In genomic region chr19:14843587-14843986, GRCh38 we compare ENCODE assay signal across 38 cellular contexts. TPM values are rescaled to one million over a fixed set of nuclear protein-coding genes. Genes with fewer than 3 reads are reported as not detected.
"Had no signal": no experiment of that assay in that cellular context is flagged by ENCODE, and none has a peak within 500 bp of the region (broad histone marks: within the 10 kb centered on the region; RNA-seq: fewer than 3 reads in every experiment).

No MANE protein-coding gene starts in this region.

- H3K4me1 Mint-ChIP-seq: activated B cell treated with CpG ODN at 0.5 μM for 24 hours; activated CD4-positive, alpha-beta memory T cell treated with anti-CD3 and anti-CD28 coated beads, Interleukin-2, amount 10 ng/mL, durations not matched to agents 7 days and 5 days; activated CD8-positive, alpha-beta memory T cell treated with anti-CD3 and anti-CD28 coated beads, Interleukin-2, amount 10 ng/mL, durations not matched to agents 7 days and 5 days; activated naive CD4-positive, alpha-beta T cell treated with anti-CD3 and anti-CD28 coated beads, Interleukin-2, amount 50 U/mL, for 24 hours; activated naive CD8-positive, alpha-beta T cell treated with anti-CD3 and anti-CD28 coated beads, Interleukin-2, amount 10 ng/mL, durations not matched to agents 7 days and 5 days; activated T-helper 17 cell treated with anti-CD3 and anti-CD28 coated beads, Interleukin-2, amount 50 U/mL, for 72 hours; T-cell; T-helper 17 cell had no signal

- H3K4me3 Mint-ChIP-seq: activated B cell treated with CpG ODN at 0.5 μM for 24 hours; activated CD4-positive, alpha-beta memory T cell treated with anti-CD3 and anti-CD28 coated beads, Interleukin-2, amount 10 ng/mL, durations not matched to agents 7 days and 5 days; activated CD8-positive, alpha-beta memory T cell treated with anti-CD3 and anti-CD28 coated beads, Interleukin-2, amount 10 ng/mL, durations not matched to agents 7 days and 5 days; activated naive CD4-positive, alpha-beta T cell treated with anti-CD3 and anti-CD28 coated beads, Interleukin-2, amount 50 U/mL, for 24 hours; activated naive CD8-positive, alpha-beta T cell treated with anti-CD3 and anti-CD28 coated beads, Interleukin-2, amount 10 ng/mL, durations not matched to agents 7 days and 5 days; activated T-cell treated with anti-CD3 and anti-CD28 coated beads, Interleukin-2, amount 50 U/mL, for 72 hours; activated T-helper 17 cell treated with anti-CD3 and anti-CD28 coated beads, Interleukin-2, amount 50 U/mL, for 72 hours; T-cell; T-helper 17 cell had no signal

- H3K36me3 Mint-ChIP-seq: activated CD8-positive, alpha-beta memory T cell treated with anti-CD3 and anti-CD28 coated beads, Interleukin-2, amount 10 ng/mL, durations not matched to agents 7 days and 5 days; activated naive CD4-positive, alpha-beta T cell treated with anti-CD3 and anti-CD28 coated beads, Interleukin-2, amount 50 U/mL, for 24 hours; activated naive CD8-positive, alpha-beta T cell treated with anti-CD3 and anti-CD28 coated beads, Interleukin-2, amount 10 ng/mL, durations not matched to agents 7 days and 5 days; T-cell had no signal

- H3K9me3 Mint-ChIP-seq: activated B cell treated with CpG ODN at 0.5 μM for 24 hours; activated CD4-positive, alpha-beta memory T cell treated with anti-CD3 and anti-CD28 coated beads, Interleukin-2, amount 10 ng/mL, durations not matched to agents 7 days and 5 days; activated naive CD4-positive, alpha-beta T cell treated with anti-CD3 and anti-CD28 coated beads, Interleukin-2, amount 50 U/mL, for 24 hours; activated naive CD8-positive, alpha-beta T cell treated with anti-CD3 and anti-CD28 coated beads, Interleukin-2, amount 10 ng/mL, durations not matched to agents 7 days and 5 days; activated T-cell treated with anti-CD3 and anti-CD28 coated beads, Interleukin-2, amount 50 U/mL, for 72 hours; activated T-helper 17 cell treated with anti-CD3 and anti-CD28 coated beads, Interleukin-2, amount 50 U/mL, for 72 hours had no signal

- H3K36me3 ChIP-seq: ascending aorta, cardiac muscle cell, MG63, Peyer's patch, SJSA1 had no signal

- H3K27ac ChIP-seq: ascending aorta, cardiac muscle cell, Peyer's patch, SJSA1, VCaP had no signal

- H3K27me3 ChIP-seq: ascending aorta, cardiac muscle cell, Peyer's patch had no signal

- H3K4me1 ChIP-seq: ascending aorta, Peyer's patch, SJSA1 had no signal

- H3K4me3 ChIP-seq: ascending aorta, cardiac muscle cell, MG63, Peyer's patch, SJSA1 had no signal

- ATAC-seq: activated CD8-positive, alpha-beta memory T cell treated with anti-CD3 and anti-CD28 coated beads, Interleukin-2, amount 10 ng/mL, durations not matched to agents 7 days and 5 days; activated T-cell treated with anti-CD3 and anti-CD28 coated beads, Interleukin-2, amount 50 U/mL, for 72 hours; activated T-helper 17 cell treated with anti-CD3 and anti-CD28 coated beads, Interleukin-2, amount 50 U/mL, for 72 hours; PC-3; SK-N-SH treated with all-trans-retinoic acid at 6 μM for 48 hours; T-cell; T-helper 17 cell had no signal

- H3K27ac Mint-ChIP-seq: activated B cell treated with CpG ODN at 0.5 μM for 24 hours; activated CD4-positive, alpha-beta memory T cell treated with anti-CD3 and anti-CD28 coated beads, Interleukin-2, amount 10 ng/mL, durations not matched to agents 7 days and 5 days; activated CD8-positive, alpha-beta memory T cell treated with anti-CD3 and anti-CD28 coated beads, Interleukin-2, amount 10 ng/mL, durations not matched to agents 7 days and 5 days; activated naive CD4-positive, alpha-beta T cell treated with anti-CD3 and anti-CD28 coated beads, Interleukin-2, amount 50 U/mL, for 24 hours; activated naive CD8-positive, alpha-beta T cell treated with anti-CD3 and anti-CD28 coated beads, Interleukin-2, amount 10 ng/mL, durations not matched to agents 7 days and 5 days; activated T-cell treated with anti-CD3 and anti-CD28 coated beads, Interleukin-2, amount 50 U/mL, for 72 hours; activated T-helper 17 cell treated with anti-CD3 and anti-CD28 coated beads, Interleukin-2, amount 50 U/mL, for 72 hours; T-cell; T-helper 17 cell had no signal

- DNase-seq: activated B cell treated with CpG ODN at 0.5 μM for 24 hours; activated CD4-positive, alpha-beta memory T cell treated with anti-CD3 and anti-CD28 coated beads, Interleukin-2, amount 10 ng/mL, durations not matched to agents 7 days and 5 days; activated CD4-positive, alpha-beta T cell treated with anti-CD3 and anti-CD28 coated beads for 4 hours; activated CD4-positive, CD25-positive, alpha-beta regulatory T cell treated with anti-CD3 and anti-CD28 coated beads, Interleukin-2, amount 50 U/mL, for 72 hours; activated CD8-positive, alpha-beta memory T cell treated with anti-CD3 and anti-CD28 coated beads for 24 hours; activated CD8-positive, alpha-beta memory T cell treated with anti-CD3 and anti-CD28 coated beads, Interleukin-2, amount 10 ng/mL, durations not matched to agents 7 days and 5 days; activated CD8-positive, alpha-beta memory T cell treated with anti-CD3 and anti-CD28 coated beads, Interleukin-2, amount 50 U/mL, for 48 hours; activated effector memory CD4-positive, alpha-beta T cell treated with anti-CD3 and anti-CD28 coated beads, Interleukin-2, amount 50 U/mL, for 16 hours; activated naive CD4-positive, alpha-beta T cell treated with Interleukin-2 at 50 U/mL for 16 hours; activated naive CD8-positive, alpha-beta T cell treated with anti-CD3 and anti-CD28 coated beads, Interleukin-2, amount 10 ng/mL, durations not matched to agents 7 days and 5 days; activated T-cell treated with anti-CD3 and anti-CD28 coated beads, Interleukin-2, amount 50 U/mL, for 72 hours; amygdala; Karpas-422; KBM-7; MG63; MV-4-11; NCI-H1092; NCI-H1436 treated with DMSO at 0.1 percent for 48 hours; NCI-H1694 treated with DMSO at 0.1 percent for 48 hours; NCI-H2029; NCI-H510A; NCI-H526; NCI-H748 treated with DMSO at 0.1 percent for 48 hours; NK-92 treated with Interleukin-12 subunit alpha and Interleukin-12 subunit beta, amount 100 ng/mL, for 24 hours; Peyer's patch; RPMI8226; SHP77 treated with DMSO at 0.1 percent for 48 hours; T-cell; T-helper 17 cell had no signal

- H3K9me3 ChIP-seq: ascending aorta, MG63, Peyer's patch, SJSA1 had no signal

RNA-seq across cellular contexts. Expression of gene OR7A10, which starts 5.1 kb away (rescaled TPM):
- total RNA-seq: activated B cell treated with CpG ODN at 0.5 μM for 24 hours; activated CD4-positive, alpha-beta memory T cell treated with anti-CD3 and anti-CD28 coated beads, Interleukin-2, amount 10 ng/mL, durations not matched to agents 7 days and 5 days; activated CD8-positive, alpha-beta memory T cell treated with anti-CD3 and anti-CD28 coated beads, Interleukin-2, amount 10 ng/mL, durations not matched to agents 7 days and 5 days; activated naive CD8-positive, alpha-beta T cell treated with anti-CD3 and anti-CD28 coated beads, Interleukin-2, amount 10 ng/mL, durations not matched to agents 7 days and 5 days; activated T-cell treated with anti-CD3 and anti-CD28 coated beads, Interleukin-2, amount 50 U/mL, for 72 hours; activated T-helper 17 cell treated with anti-CD3 and anti-CD28 coated beads, Interleukin-2, amount 50 U/mL, for 72 hours; ascending aorta; cardiac muscle cell; PC-3; Peyer's patch; SJSA1; T-cell; T-helper 17 cell had no signal
- polyA plus RNA-seq: adipose tissue, cardiac muscle cell had no signal

RNA-seq across cellular contexts. Expression of gene OR7A5, which starts 8.6 kb away (rescaled TPM):
- total RNA-seq: activated B cell treated with CpG ODN at 0.5 μM for 24 hours; activated CD4-positive, alpha-beta memory T cell treated with anti-CD3 and anti-CD28 coated beads, Interleukin-2, amount 10 ng/mL, durations not matched to agents 7 days and 5 days; activated CD8-positive, alpha-beta memory T cell treated with anti-CD3 and anti-CD28 coated beads, Interleukin-2, amount 10 ng/mL, durations not matched to agents 7 days and 5 days; activated naive CD8-positive, alpha-beta T cell treated with anti-CD3 and anti-CD28 coated beads, Interleukin-2, amount 10 ng/mL, durations not matched to agents 7 days and 5 days; activated T-cell treated with anti-CD3 and anti-CD28 coated beads, Interleukin-2, amount 50 U/mL, for 72 hours; activated T-helper 17 cell treated with anti-CD3 and anti-CD28 coated beads, Interleukin-2, amount 50 U/mL, for 72 hours; ascending aorta; cardiac muscle cell; PC-3; Peyer's patch; SJSA1; T-cell; T-helper 17 cell had no signal
- polyA plus RNA-seq: adipose tissue, cardiac muscle cell had no signal

RNA-seq across cellular contexts. Expression of gene OR7C1, which starts 8.6 kb away (rescaled TPM):
- total RNA-seq: activated B cell treated with CpG ODN at 0.5 μM for 24 hours; activated CD4-positive, alpha-beta memory T cell treated with anti-CD3 and anti-CD28 coated beads, Interleukin-2, amount 10 ng/mL, durations not matched to agents 7 days and 5 days; activated CD8-positive, alpha-beta memory T cell treated with anti-CD3 and anti-CD28 coated beads, Interleukin-2, amount 10 ng/mL, durations not matched to agents 7 days and 5 days; activated naive CD8-positive, alpha-beta T cell treated with anti-CD3 and anti-CD28 coated beads, Interleukin-2, amount 10 ng/mL, durations not matched to agents 7 days and 5 days; activated T-cell treated with anti-CD3 and anti-CD28 coated beads, Interleukin-2, amount 50 U/mL, for 72 hours; activated T-helper 17 cell treated with anti-CD3 and anti-CD28 coated beads, Interleukin-2, amount 50 U/mL, for 72 hours; ascending aorta; cardiac muscle cell; PC-3; Peyer's patch; SJSA1; T-cell; T-helper 17 cell had no signal
- polyA plus RNA-seq: cardiac muscle cell had no signal

RNA-seq across cellular contexts. Expression of gene OR7A17, which starts 42.3 kb away (rescaled TPM):
- total RNA-seq: activated B cell treated with CpG ODN at 0.5 μM for 24 hours; activated CD4-positive, alpha-beta memory T cell treated with anti-CD3 and anti-CD28 coated beads, Interleukin-2, amount 10 ng/mL, durations not matched to agents 7 days and 5 days; activated CD8-positive, alpha-beta memory T cell treated with anti-CD3 and anti-CD28 coated beads, Interleukin-2, amount 10 ng/mL, durations not matched to agents 7 days and 5 days; activated naive CD8-positive, alpha-beta T cell treated with anti-CD3 and anti-CD28 coated beads, Interleukin-2, amount 10 ng/mL, durations not matched to agents 7 days and 5 days; activated T-cell treated with anti-CD3 and anti-CD28 coated beads, Interleukin-2, amount 50 U/mL, for 72 hours; activated T-helper 17 cell treated with anti-CD3 and anti-CD28 coated beads, Interleukin-2, amount 50 U/mL, for 72 hours; ascending aorta; cardiac muscle cell; PC-3; Peyer's patch; SJSA1; T-cell; T-helper 17 cell had no signal
- polyA plus RNA-seq: adipose tissue, cardiac muscle cell had no signal
